ENCODE assay signal across 18 cellular contexts in genomic region chrX:52896438-52896837, GRCh38. TPM values are rescaled to one million over a fixed set of nuclear protein-coding genes. Genes with fewer than 3 reads are reported as not detected.
DNase-seq lines count a peak whose midpoint lies in the region; ATAC-seq and TF ChIP-seq lines count a peak whose summit lies in the region.
"Not testable (repeated sequence)": the region's sequence is repeated elsewhere in the genome, so short reads cannot be mapped to it uniquely, and the experiment has no call there.
"Had no signal": no experiment of that assay in that cellular context is flagged by ENCODE, and none has a peak within 500 bp of the region (broad histone marks: within the 10 kb centered on the region; RNA-seq: fewer than 3 reads in every experiment).

No MANE protein-coding gene starts in this region.

- not testable (repeated sequence) for H3K27ac Mint-ChIP-seq in CD8-positive, alpha-beta T cell; activated B cell treated with CpG ODN at 0.5 μM for 24 hours; effector memory CD8-positive, alpha-beta T cell

- not testable (repeated sequence) for H3K4me1 ChIP-seq in CD8-positive, alpha-beta T cell (ENCODE audit: insufficient read depth, low read length)

- POLR2A ChIA-PET in CD8-positive, alpha-beta T cell (lab: Charles Lee); activated B cell treated with CpG ODN at 0.5 μM for 24 hours (lab: Charles Lee): not testable (repeated sequence)

- H3K9me3 ChIP-seq in CD8-positive, alpha-beta T cell (ENCODE audit: low read length): not testable (repeated sequence)

- not testable (repeated sequence) for H3K4me3 Mint-ChIP-seq in CD8-positive, alpha-beta T cell; activated B cell treated with CpG ODN at 0.5 μM for 24 hours; effector memory CD8-positive, alpha-beta T cell

- not testable (repeated sequence) for H3K4me1 Mint-ChIP-seq in CD8-positive, alpha-beta T cell (ENCODE audit: low read depth); activated B cell treated with CpG ODN at 0.5 μM for 24 hours; effector memory CD8-positive, alpha-beta T cell (ENCODE audit: low read depth in 2 of 2)

- not testable (repeated sequence) for H3K36me3 Mint-ChIP-seq in CD8-positive, alpha-beta T cell; activated B cell treated with CpG ODN at 0.5 μM for 24 hours (ENCODE audit: low read depth); effector memory CD8-positive, alpha-beta T cell (ENCODE audit: insufficient read depth)

- H3K27me3 ChIP-seq in CD8-positive, alpha-beta T cell (ENCODE audit: insufficient read depth, low read length): not testable (repeated sequence)

- intact Hi-C loops in CD8-positive, alpha-beta T cell (cut with DNase I, micrococcal nuclease); activated B cell treated with CpG ODN at 0.5 μM for 24 hours (cut with micrococcal nuclease): not testable (repeated sequence)

- peak; percentile 10 for ATAC-seq in CD8-positive, alpha-beta T cell
- ATAC-seq in GM18870 (IDR thresholded peaks at IDR 0.05; ENCODE audit: unreplicated experiment): peak; percentile 27
- ATAC-seq in GM19463 (IDR thresholded peaks at IDR 0.05; ENCODE audit: unreplicated experiment): peak; percentile 1
- peak; percentile 28 for ATAC-seq in GM21825 (IDR thresholded peaks at IDR 0.05; ENCODE audit: unreplicated experiment)
- peak; percentile 26 for ATAC-seq in HG02943 (IDR thresholded peaks at IDR 0.05; ENCODE audit: low read depth, unreplicated experiment)
- ATAC-seq in HG03342 (IDR thresholded peaks at IDR 0.05; ENCODE audit: unreplicated experiment): peak; percentile 14
- ATAC-seq in activated B cell treated with CpG ODN at 0.5 μM for 24 hours (ENCODE audit: low read depth): peak; percentile 12
- ATAC-seq in effector memory CD8-positive, alpha-beta T cell (replicated peaks): peak; percentile 16

- H3K4me3 ChIP-seq in CD8-positive, alpha-beta T cell (ENCODE audit: low read depth, low read length): not testable (repeated sequence)

- H3K9me3 Mint-ChIP-seq in CD8-positive, alpha-beta T cell; activated B cell treated with CpG ODN at 0.5 μM for 24 hours; effector memory CD8-positive, alpha-beta T cell: not testable (repeated sequence)

- H3K27me3 Mint-ChIP-seq in CD8-positive, alpha-beta T cell (ENCODE audit: low read depth); activated B cell treated with CpG ODN at 0.5 μM for 24 hours; effector memory CD8-positive, alpha-beta T cell: not testable (repeated sequence)

- not testable (repeated sequence) for DNase-seq in CD8-positive, alpha-beta T cell; activated B cell treated with CpG ODN at 0.5 μM for 24 hours; effector memory CD8-positive, alpha-beta T cell

- not testable (repeated sequence) for H3K36me3 ChIP-seq in CD8-positive, alpha-beta T cell (ENCODE audit: insufficient read depth, low read length)

- TF ChIP-seq CTCF in CD8-positive, alpha-beta T cell (IDR thresholded peaks at IDR 0.05); activated B cell treated with CpG ODN at 0.5 μM for 24 hours (IDR thresholded peaks at IDR 0.05): not testable (repeated sequence)

- CTCF ChIA-PET in CD8-positive, alpha-beta T cell (lab: Charles Lee); activated B cell treated with CpG ODN at 0.5 μM for 24 hours (lab: Charles Lee): not testable (repeated sequence)

- not testable (repeated sequence) for H3K27ac ChIP-seq in CD8-positive, alpha-beta T cell (ENCODE audit: low read depth, low read length)

RNA-seq across cellular contexts. Expression of gene FAM156B, which starts 0.7 kb away (rescaled TPM):
- total RNA-seq in CD8-positive, alpha-beta T cell: 1 to 10 TPM; 8.4 to 8.8 TPM
- total RNA-seq in activated B cell treated with CpG ODN at 0.5 μM for 24 hours: 14.4 and 16.8 TPM in 2 replicates

RNA-seq across cellular contexts. Expression of gene XAGE3, which starts 28.6 kb away (rescaled TPM):
- total RNA-seq in CD8-positive, alpha-beta T cell: not detected
- not detected in 2 replicates for total RNA-seq in activated B cell treated with CpG ODN at 0.5 μM for 24 hours
- total RNA-seq: activated CD4-positive, alpha-beta memory T cell treated with anti-CD3 and anti-CD28 coated beads, Interleukin-2, amount 10 ng/mL, durations not matched to agents 7 days and 5 days; chondrocyte; esophagus squamous epithelium; H9; M059J; osteocyte; right atrium auricular region; RPMI7951; temporal lobe; vagina had no signal
